In the genomic region with DNA sequence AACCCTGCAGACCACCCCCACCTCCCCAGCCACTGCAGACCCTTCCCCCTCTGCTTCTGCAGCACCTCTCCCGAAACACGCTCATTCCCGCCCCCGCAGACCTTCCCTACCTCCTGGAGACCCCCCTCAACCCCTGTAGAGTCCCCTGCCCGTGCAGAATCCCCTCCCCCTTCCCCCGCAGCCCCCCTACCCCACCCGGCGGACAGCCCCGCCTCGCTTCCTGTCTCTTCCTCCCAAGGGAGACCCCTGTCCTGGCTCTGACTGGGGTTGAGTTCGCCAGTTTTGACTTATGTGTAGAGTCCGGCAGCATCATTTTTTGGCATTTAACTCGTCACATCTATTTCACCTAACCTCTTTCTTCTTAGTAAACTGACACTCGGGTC, we compare ENCODE assay signal across 20 cellular contexts.
"Had no signal": no experiment of that assay in that cellular context is flagged by ENCODE, and none has a peak within 500 bp of the region (broad histone marks: within the 10 kb centered on the region; RNA-seq: fewer than 3 reads in every experiment).

No MANE protein-coding gene starts in this region.

- H3K4me1 ChIP-seq: ascending aorta, gastrocnemius medialis had no signal

- H3K36me3 Mint-ChIP-seq: natural killer cell had no signal

- H3K4me3 ChIP-seq: ascending aorta, gastrocnemius medialis, lower lobe of right lung, pancreas, spleen, tibial artery had no signal

- DNase-seq: activated CD4-positive, alpha-beta T cell treated with anti-CD3 and anti-CD28 coated beads for 1 hour; activated CD4-positive, alpha-beta T cell treated with anti-CD3 and anti-CD28 coated beads, Interleukin-2, amount 50 U/mL, for 48 hours; activated naive CD4-positive, alpha-beta T cell; activated T-cell treated with anti-CD3 and anti-CD28 coated beads for 4 hours; cerebellar nuclear complex; cortex of kidney; effector CD4-positive, alpha-beta T cell; gastrocnemius medialis; lower lobe of right lung; natural killer cell; pancreas; stimulated activated CD4-positive, alpha-beta T cell treated with anti-CD3 and anti-CD28 coated beads, Interleukin-4, amount 100 ng/mL, for 4 hours; stimulated activated naive CD4-positive, alpha-beta T cell; substantia nigra; tibial artery had no signal

- H3K9me3 ChIP-seq: ascending aorta, gastrocnemius medialis, lower lobe of right lung, neutrophil, pancreas, spleen, tibial artery had no signal

- H3K27me3 ChIP-seq: ascending aorta, neutrophil, pancreas had no signal

- H3K27ac ChIP-seq: ascending aorta, gastrocnemius medialis, lower lobe of right lung, spleen, tibial artery, VCaP had no signal

- H3K4me1 Mint-ChIP-seq: natural killer cell had no signal

- H3K27ac Mint-ChIP-seq: natural killer cell; T-helper 1 cell treated with Interleukin-12 subunit alpha and Interleukin-12 subunit beta and Interleukin-4 antibody, amounts not matched to agents 30 μg/mL and 1 μg/mL, for 36 hours had no signal

- H3K9me3 Mint-ChIP-seq: natural killer cell; T-helper 1 cell treated with Interleukin-12 subunit alpha and Interleukin-12 subunit beta and Interleukin-4 antibody, amounts not matched to agents 30 μg/mL and 1 μg/mL, for 36 hours had no signal

- H3K36me3 ChIP-seq: ascending aorta, gastrocnemius medialis, pancreas, tibial artery had no signal

- ATAC-seq: gastrocnemius medialis, natural killer cell, pancreas had no signal

- H3K4me3 Mint-ChIP-seq: natural killer cell; T-helper 1 cell treated with Interleukin-12 subunit alpha and Interleukin-12 subunit beta and Interleukin-4 antibody, amounts not matched to agents 30 μg/mL and 1 μg/mL, for 36 hours had no signal
